1 cellular context compared by ENCODE assay signal in genomic region chr19:38394488-38394887, GRCh38.
TF ChIP-seq lines count a peak whose summit lies in the region.

No MANE protein-coding gene starts in this region.

TF ChIP-seq in H1, 55 proteins besides CTCF, POLR2A, EP300 and RAD21:
- TF ChIP-seq CREB1 (IDR thresholded peaks at IDR 0.05) = peak; percentile 66; the same call in 1 of the 2 replicates
- no peak for TF ChIP-seq GTF2F1 (IDR thresholded peaks at IDR 0.05; ENCODE audit: borderline replicate concordance, low read depth, low read length)
- no peak for TF ChIP-seq BRCA1 (IDR thresholded peaks at IDR 0.05; ENCODE audit: low read depth, low read length)
- no peak for TF ChIP-seq HDAC6 (IDR thresholded peaks at IDR 0.05; ENCODE audit: low read depth, low read length)
- no peak for TF ChIP-seq SIX5 (IDR thresholded peaks at IDR 0.05; ENCODE audit: low read depth, low read length)
- no peak for TF ChIP-seq TCF12 (IDR thresholded peaks at IDR 0.05; ENCODE audit: low read depth, low read length)
- peak; percentile 24; the same call in 1 of the 2 replicates for TF ChIP-seq YY1 (IDR thresholded peaks at IDR 0.05; ENCODE audit: low read depth, low read length)
- no peak for TF ChIP-seq TEAD4 (IDR thresholded peaks at IDR 0.05; ENCODE audit: low read depth, low read length)
- TF ChIP-seq CBX8 (IDR thresholded peaks at IDR 0.05; ENCODE audit: borderline replicate concordance, low read depth, low read length) = no peak
- TF ChIP-seq, protein P1, sequence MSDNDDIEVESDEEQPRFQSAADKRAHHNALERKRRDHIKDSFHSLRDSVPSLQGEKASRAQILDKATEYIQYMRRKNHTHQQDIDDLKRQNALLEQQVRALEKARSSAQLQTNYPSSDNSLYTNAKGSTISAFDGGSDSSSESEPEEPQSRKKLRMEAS (IDR thresholded peaks at IDR 0.05) = peak; percentile 82
- TF ChIP-seq EZH2 (IDR thresholded peaks at IDR 0.05; ENCODE audit: low read depth, low read length, severe bottlenecking) = no peak
- no peak for TF ChIP-seq KDM1A (IDR thresholded peaks at IDR 0.05; ENCODE audit: borderline replicate concordance, low read length)
- TF ChIP-seq, protein P2, sequence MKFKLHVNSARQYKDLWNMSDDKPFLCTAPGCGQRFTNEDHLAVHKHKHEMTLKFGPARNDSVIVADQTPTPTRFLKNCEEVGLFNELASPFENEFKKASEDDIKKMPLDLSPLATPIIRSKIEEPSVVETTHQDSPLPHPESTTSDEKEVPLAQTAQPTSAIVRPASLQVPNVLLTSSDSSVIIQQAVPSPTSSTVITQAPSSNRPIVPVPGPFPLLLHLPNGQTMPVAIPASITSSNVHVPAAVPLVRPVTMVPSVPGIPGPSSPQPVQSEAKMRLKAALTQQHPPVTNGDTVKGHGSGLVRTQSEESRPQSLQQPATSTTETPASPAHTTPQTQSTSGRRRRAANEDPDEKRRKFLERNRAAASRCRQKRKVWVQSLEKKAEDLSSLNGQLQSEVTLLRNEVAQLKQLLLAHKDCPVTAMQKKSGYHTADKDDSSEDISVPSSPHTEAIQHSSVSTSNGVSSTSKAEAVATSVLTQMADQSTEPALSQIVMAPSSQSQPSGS (IDR thresholded peaks at IDR 0.05; ENCODE audit: low read length) = no peak
- TF ChIP-seq ASH2L (IDR thresholded peaks at IDR 0.05; ENCODE audit: low read length) = no peak
- no peak for TF ChIP-seq CEBPB (IDR thresholded peaks at IDR 0.05; ENCODE audit: low read depth, low read length)
- TF ChIP-seq POU5F1 (IDR thresholded peaks at IDR 0.05; ENCODE audit: low read depth, low read length) = no peak
- TF ChIP-seq, protein P3, sequence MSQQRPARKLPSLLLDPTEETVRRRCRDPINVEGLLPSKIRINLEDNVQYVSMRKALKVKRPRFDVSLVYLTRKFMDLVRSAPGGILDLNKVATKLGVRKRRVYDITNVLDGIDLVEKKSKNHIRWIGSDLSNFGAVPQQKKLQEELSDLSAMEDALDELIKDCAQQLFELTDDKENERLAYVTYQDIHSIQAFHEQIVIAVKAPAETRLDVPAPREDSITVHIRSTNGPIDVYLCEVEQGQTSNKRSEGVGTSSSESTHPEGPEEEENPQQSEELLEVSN (IDR thresholded peaks at IDR 0.05) = peak; percentile 52; the same call in 1 of the 2 replicates
- TF ChIP-seq BCL11A (IDR thresholded peaks at IDR 0.05; ENCODE audit: low read depth in 2 of 2, low read length in 2 of 2) = no peak
- TF ChIP-seq GABPA (IDR thresholded peaks at IDR 0.05; ENCODE audit: borderline replicate concordance, insufficient read depth, low read length) = no peak
- TF ChIP-seq USF2 (IDR thresholded peaks at IDR 0.05; ENCODE audit: low read length) = peak; percentile 68; the same call in 1 of the 2 replicates
- TF ChIP-seq CHD1 (IDR thresholded peaks at IDR 0.05; ENCODE audit: low read depth, low read length) = no peak
- no peak for TF ChIP-seq SIN3A (conservative IDR thresholded peaks at IDR 0.05 in 1 of 2, IDR thresholded peaks at IDR 0.05 in 1 of 2; ENCODE audit: low read depth in 1 of 2, low read length in 2 of 2)
- peak; percentile 57; the same call in 1 of the 2 replicates for TF ChIP-seq SP1 (IDR thresholded peaks at IDR 0.05; ENCODE audit: low read depth, low read length)
- TF ChIP-seq POLR2AphosphoS5 (IDR thresholded peaks at IDR 0.05; ENCODE audit: low read depth, low read length) = peak; percentile 52; the same call in 1 of the 2 replicates
- no peak for TF ChIP-seq RXRA (IDR thresholded peaks at IDR 0.05; ENCODE audit: insufficient read depth, low read depth, low read length)
- TF ChIP-seq RFX5 (IDR thresholded peaks at IDR 0.05; ENCODE audit: borderline replicate concordance, low read depth, low read length) = no peak
- TF ChIP-seq EGR1 (IDR thresholded peaks at IDR 0.05; ENCODE audit: borderline replicate concordance, low read depth, low read length) = peak; percentile 85; the same call in 1 of the 2 replicates
- TF ChIP-seq TAF7 (optimal IDR thresholded peaks at IDR 0.05; ENCODE audit: borderline replicate concordance, low read depth, low read length) = peak; percentile 20
- peak; percentile 46; the same call in 1 of the 2 replicates for TF ChIP-seq TAF1 (IDR thresholded peaks at IDR 0.05; ENCODE audit: low read depth, low read length)
- no peak for TF ChIP-seq CBX5 (IDR thresholded peaks at IDR 0.05; ENCODE audit: low read depth, low read length)
